10 cellular contexts compared by ENCODE assay signal in genomic region chr3:195624171-195624570, GRCh38. TPM values are rescaled to one million over a fixed set of nuclear protein-coding genes. Genes with fewer than 3 reads are reported as not detected.
A peak's percentile ranks its signal among the peaks of the same experiment; 100 is the strongest.
DNase-seq lines count a peak whose midpoint lies in the region; ATAC-seq, FAIRE-seq and TF ChIP-seq lines count a peak whose summit lies in the region.
"Not testable (repeated sequence)": the region's sequence is repeated elsewhere in the genome, so short reads cannot be mapped to it uniquely, and the experiment has no call there.
"Had no signal": no experiment of that assay in that cellular context is flagged by ENCODE, and none has a peak within 500 bp of the region (broad histone marks: within the 10 kb centered on the region; RNA-seq: fewer than 3 reads in every experiment).

No MANE protein-coding gene starts in this region.

- POLR2A ChIA-PET in A549 (lab: Yijun Ruan, JAX); K562 (lab: Yijun Ruan, JAX): not testable (repeated sequence)

- CTCF ChIA-PET in A549 (lab: Yijun Ruan, JAX); K562 (lab: Yijun Ruan, JAX; ENCODE audit: low intra/inter-chr PET ratio): not testable (repeated sequence)

- not testable (repeated sequence) for H3K4me2 ChIP-seq in A549; K562 (ENCODE audit: insufficient read depth, low read length)

- DNase-seq in A549 (ENCODE audit: low read depth in 1 of 2, low spot score in 1 of 2); RWPE2 (ENCODE audit: low spot score); K562 (ENCODE audit: extremely low read depth in 1 of 4, low spot score in 3 of 4); psoas muscle: not testable (repeated sequence)

- not testable (repeated sequence) for TF ChIP-seq EP300 in A549 (IDR thresholded peaks at IDR 0.05); K562 (IDR thresholded peaks at IDR 0.05; ENCODE audit: low read length)

- intact Hi-C loops in K562 (cut with micrococcal nuclease) (loop anchor here (10.0 kb wide), 2 partner anchors 121 to 231 kb away; no protein-coding TSS in a partner anchor), psoas muscle (cut with DNase I) (loop anchor here in 1 of 2 donors (10.0 kb wide), 1 partner anchor 121 kb away; no protein-coding TSS in a partner anchor)

- not testable (repeated sequence) for BruUV-seq in K562 (replicated peaks; lab: Mats Ljungman, UMichigan)

- H3K27ac ChIP-seq in A549; RWPE2 (ENCODE audit: poor library complexity, severe bottlenecking); K562 (ENCODE audit: extremely low read depth, low read depth, low read length); psoas muscle: not testable (repeated sequence)

- not testable (repeated sequence) for H4K20me1 ChIP-seq in K562 (replicated peaks; ENCODE audit: control insufficient read depth, insufficient read depth, low read length)

- not testable (repeated sequence) for H3K27me3 ChIP-seq in RWPE2 (ENCODE audit: insufficient read depth, poor library complexity, severe bottlenecking); psoas muscle (ENCODE audit: insufficient read depth in 3 of 3, low read length in 2 of 3)
- H3K27me3 ChIP-seq in K562 (ENCODE audit: control insufficient read depth in 2 of 2, insufficient read depth in 2 of 2, low read length in 2 of 2), result peaks cover 0 to 12% of the 10 kb centered on the region in 2 experiments; a peak in 2 of 5 replicates

- not testable (repeated sequence) for H3K79me2 ChIP-seq in K562 (ENCODE audit: control insufficient read depth, insufficient read depth, low read length)

- not testable (repeated sequence) for TF ChIP-seq POLR2A in A549 (IDR thresholded peaks at IDR 0.05; ENCODE audit: low read length); K562 (conservative IDR thresholded peaks at IDR 0.05)

- not testable (repeated sequence) for H3K9me1 ChIP-seq in K562 (ENCODE audit: control insufficient read depth, insufficient read depth, low read length)

- not testable (repeated sequence) for FAIRE-seq in A549 (lab: Jason Lieb, UNC); K562 (lab: Jason Lieb, UNC)

- TF ChIP-seq CTCF in A549 (IDR thresholded peaks at IDR 0.05); RWPE2 (IDR thresholded peaks at IDR 0.05; ENCODE audit: poor library complexity, severe bottlenecking); K562 (IDR thresholded peaks at IDR 0.05 in 2 of 3, conservative IDR thresholded peaks at IDR 0.05 in 1 of 3; ENCODE audit: insufficient read depth in 2 of 3, low read depth in 1 of 3, low read length in 3 of 3); psoas muscle (IDR thresholded peaks at IDR 0.05): not testable (repeated sequence)

- not testable (repeated sequence) for H3K36me3 ChIP-seq in RWPE2 (ENCODE audit: low read depth); K562 (ENCODE audit: control insufficient read depth, insufficient read depth, low read length); psoas muscle (ENCODE audit: insufficient read depth in 1 of 2, low read depth in 1 of 2)

- not testable (repeated sequence) for TF ChIP-seq RAD21 in A549 (conservative IDR thresholded peaks at IDR 0.05 in 1 of 2, IDR thresholded peaks at IDR 0.05 in 1 of 2); K562 (CRISPR knock-in tag; conservative IDR thresholded peaks at IDR 0.05 in 1 of 2, IDR thresholded peaks at IDR 0.05 in 1 of 2)

- ATAC-seq in A549, result peak; percentile 4 to 7; a peak in 4 of 6 replicates
- ATAC-seq in GM19035 (IDR thresholded peaks at IDR 0.05; ENCODE audit: unreplicated experiment), result peak; percentile 24
- peak; percentile 11 for ATAC-seq in GM21528 (IDR thresholded peaks at IDR 0.05; ENCODE audit: low FRiP score, unreplicated experiment)
- ATAC-seq in HG02885 (IDR thresholded peaks at IDR 0.05; ENCODE audit: poor library complexity, unreplicated experiment), result peak; percentile 19
- peak; percentile 12 for ATAC-seq in HG03342 (IDR thresholded peaks at IDR 0.05; ENCODE audit: unreplicated experiment)
- peak; percentile 5; the same call in 1 of the 3 replicates for ATAC-seq in RWPE2 (ENCODE audit: low read depth)
- ATAC-seq in K562, result peak; percentile 2
- ATAC-seq in psoas muscle, result peak; percentile 1 to 27 (median 10)

- H2AFZ ChIP-seq in K562 (ENCODE audit: low read depth, low read length), result not testable (repeated sequence)

- H3K4me1 ChIP-seq in A549; RWPE2 (ENCODE audit: insufficient read depth, poor library complexity, severe bottlenecking); psoas muscle: not testable (repeated sequence)
- peaks cover 0 to 14% of the 10 kb centered on the region in 2 experiments; a peak in 2 of 5 replicates for H3K4me1 ChIP-seq in K562 (replicated peaks in 1 of 2; ENCODE audit: control insufficient read depth in 2 of 2, insufficient read depth in 2 of 2, low read length in 2 of 2)

- H3K9me3 ChIP-seq in A549; RWPE2 (ENCODE audit: severe bottlenecking); K562 (replicated peaks; ENCODE audit: control insufficient read depth, insufficient read depth, low read depth, low read length); psoas muscle: not testable (repeated sequence)

- H3K9ac ChIP-seq in K562 (ENCODE audit: insufficient read depth in 1 of 2, low read depth in 2 of 2, low read length in 2 of 2), result not testable (repeated sequence)

- in situ Hi-C loops in K562 (cut with MboI), result loop anchor here (10.0 kb wide), 1 partner anchor 231 kb away; no protein-coding TSS in a partner anchor

- no CpG with 5 or more reads among the region's 14 CpGs for WGBS in A549 (ENCODE audit: missing lambda C conversion rate)
- no CpG with 5 or more reads among the region's 14 CpGs for WGBS in K562 (ENCODE audit: insufficient coverage, low coverage, missing lambda C conversion rate)
- no CpG with 5 or more reads among the region's 14 CpGs for WGBS in psoas muscle, 3 donors

- H3K4me3 ChIP-seq in A549; RWPE2 (ENCODE audit: severe bottlenecking); K562; psoas muscle: not testable (repeated sequence)

RNA-seq across cellular contexts. Expression of gene APOD, which starts 40.4 kb away (rescaled TPM):
- polyA plus RNA-seq in A549 (2011; rRNA removed) (2.8 and 3.1 TPM in 2 replicates), A549 (2017; fragmentation: RNase III; extraction: RNeasy Plus Mini Kit Qiagen cat#74134 plus additional on column Dnase treatment) (0.15 to 0.36 TPM (median 0.28 TPM) in 3 replicates), K562 (2011; rRNA removed) (0.50 TPM in 1 of 2 replicates, not detected in the other), K562 (2014; fragmentation: Illumina TruSeq; extraction: Trizol) (0.48 and 0.54 TPM in 2 replicates), K562 (2014; fragmentation: Nextera tagmentation; extraction: Ambion mirVana) (under 1 TPM; 0.36 to 0.44 TPM), K562 (2014; rRNA removed) (0.32 TPM in 1 of 2 replicates, not detected in the other), psoas muscle (100 to 1,000 TPM; 304 to 629 (median 370) TPM)
- polyA plus RNA-seq in A549 (2012; cell fraction: cytosol; rRNA removed), result 0.25 and 0.34 TPM in 2 replicates
- 0.14 and 0.58 TPM in 2 replicates for polyA plus RNA-seq in A549 (2012; cell fraction: nucleus; rRNA removed)
- polyA minus RNA-seq in A549 (2011; rRNA and poly(A)+ RNA removed), result 2.7 and 3.6 TPM in 2 replicates
- 0.42 and 0.58 TPM in 2 replicates for total RNA-seq in K562 (2011; cell fraction: chromatin; rRNA removed; ENCODE audit: low replicate concordance)
- 1.3 TPM in 2 replicates for total RNA-seq in K562 (2011; cell fraction: nucleolus; rRNA removed)
- total RNA-seq in K562 (2011; cell fraction: nucleoplasm; rRNA removed), result 0.29 and 1.8 TPM in 2 replicates
- total RNA-seq in K562 (2014; rRNA removed) (not detected in 2 replicates), K562 (2014; rRNA removed; fragmentation: Illumina TruSeq; extraction: Trizol) (0.25 and 0.48 TPM in 2 replicates), K562 (2015; rRNA removed; fragmentation: Illumina TruSeq; extraction: Trizol) (0.18 TPM in 1 of 2 replicates, not detected in the other), K562 (2021) (0.33 and 0.83 TPM in 2 replicates), psoas muscle (100 to 1,000 TPM; 265 to 468 (median 389) TPM)
- 0.04 and 0.27 TPM in 2 replicates for polyA plus RNA-seq in K562 (2011; cell fraction: cytosol; rRNA removed)
- 0.11 and 0.21 TPM in 2 replicates for polyA plus RNA-seq in K562 (2011; cell fraction: nucleus; rRNA removed)
- polyA plus RNA-seq in K562 (2012), result 0.26 and 1.4 TPM in 2 replicates
- polyA minus RNA-seq in K562 (2011; rRNA and poly(A)+ RNA removed), result 0.36 and 0.74 TPM in 2 replicates
- polyA minus RNA-seq in K562 (2011; cell fraction: cytosol; rRNA and poly(A)+ RNA removed), result not detected in 2 replicates
- not detected in 2 replicates for polyA minus RNA-seq in K562 (2011; cell fraction: nucleus; rRNA and poly(A)+ RNA removed)
- total RNA-seq: T-helper 17 cell had no signal
- polyA plus RNA-seq: immature natural killer cell had no signal

Comparison
In these comparisons a context has a peak if more than half of its experiments do, and no peak if none do; other contexts are left out.
1. RNA of gene APOD, which starts 40.4 kb away (polyA plus RNA-seq): 304 to 629 TPM in psoas muscle; 0.14 to 3.1 TPM in A549 and 0.04 to 1.4 TPM in K562; every median in the first group is over 10 times any median in the second.
2. Peak in every context shown above with its lines, with median percentiles within 50 percentile points of each other: ATAC-seq.